In genomic region chr4:159117968-159118367, GRCh38 we compare ENCODE assay signal across 14 cellular contexts.
DNase-seq lines count a peak whose midpoint lies in the region; ATAC-seq and TF ChIP-seq lines count a peak whose summit lies in the region.
"Had no signal": no experiment of that assay in that cellular context is flagged by ENCODE, and none has a peak within 500 bp of the region (broad histone marks: within the 10 kb centered on the region; RNA-seq: fewer than 3 reads in every experiment).

No MANE protein-coding gene starts in this region.

- DNase-seq in epithelial cell of esophagus (ENCODE audit: low read depth), result peak; percentile 57
- DNase-seq in NCI-H187 treated with DMSO at 0.1 percent for 48 hours (lab: John Stamatoyannopoulos, UW), result no peak
- DNase-seq in GM20000 (ENCODE audit: low spot score), result no peak
- DNase-seq: colonic mucosa; mammary epithelial cell; NCI-H1048; right cardiac atrium; stimulated activated CD4-positive, alpha-beta T cell treated with anti-CD3 and anti-CD28 coated beads, Interleukin-1b, Interleukin-23, amount 100 ng/mL, for 48 hours had no signal

- H3K4me3 ChIP-seq in epithelial cell of esophagus (ENCODE audit: low read length), result no peak overlapping the region
- H3K4me3 ChIP-seq: colonic mucosa, SK-N-MC had no signal

- TF ChIP-seq CTCF in 22Rv1 (IDR thresholded peaks at IDR 0.05), result no peak
- no peak for TF ChIP-seq CTCF in epithelial cell of esophagus (IDR thresholded peaks at IDR 0.05; ENCODE audit: insufficient read depth, low read depth, low read length, missing control alignments)
- no peak for TF ChIP-seq CTCF in GM20000 (IDR thresholded peaks at IDR 0.05; ENCODE audit: extremely low read depth, missing control alignments)

- ATAC-seq in GM18498 (IDR thresholded peaks at IDR 0.05; ENCODE audit: unreplicated experiment) (peak; percentile 64), HG03378 (IDR thresholded peaks at IDR 0.05; ENCODE audit: unreplicated experiment) (peak; percentile 69), GM21723 (IDR thresholded peaks at IDR 0.05; ENCODE audit: unreplicated experiment) (no peak), GM21360 (IDR thresholded peaks at IDR 0.05; ENCODE audit: unreplicated experiment) (no peak)
- ATAC-seq: right cardiac atrium had no signal

- 0 out of 2 replicates have a peak overlapping the region, but pooled peaks have one; percentile 17 for H3K27ac ChIP-seq in 22Rv1
- H3K27ac ChIP-seq: colonic mucosa, SK-N-MC had no signal

Comparison
In these comparisons a context has a peak if more than half of its experiments do, and no peak if none do; other contexts are left out.
1. ATAC-seq: peak in GM18498 (single experiment) and HG03378 (single experiment); none in GM21723 (single experiment) and GM21360 (single experiment).